ENCODE assay signal across 9 cellular contexts in the genomic region with DNA sequence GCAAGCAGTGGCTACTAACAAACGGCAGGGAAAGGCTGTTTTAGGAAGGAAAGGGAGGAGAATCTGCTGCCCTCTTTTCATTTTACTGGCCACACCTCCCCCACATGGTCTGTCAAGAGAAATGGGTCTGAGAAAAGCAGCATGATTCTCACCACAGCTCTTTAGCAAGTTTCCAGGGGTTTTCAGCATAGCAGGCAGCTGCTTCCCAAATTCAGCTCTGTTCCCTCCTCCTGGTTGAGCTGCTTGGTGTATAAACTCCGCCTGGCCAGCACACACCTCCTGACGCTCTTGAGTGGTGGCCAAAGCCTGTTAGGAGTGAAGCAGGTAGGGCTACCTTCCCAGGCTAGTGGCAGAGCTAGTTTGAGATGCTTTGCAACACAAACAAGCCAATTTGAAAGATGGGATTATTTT.
DNase-seq lines count a peak whose midpoint lies in the region; ATAC-seq and TF ChIP-seq lines count a peak whose summit lies in the region.
"Had no signal": no experiment of that assay in that cellular context is flagged by ENCODE, and none has a peak within 500 bp of the region (broad histone marks: within the 10 kb centered on the region; RNA-seq: fewer than 3 reads in every experiment).

No MANE protein-coding gene starts in this region.

- H2AFZ ChIP-seq in PC-3 (ENCODE audit: low read length) (peak overlapping the region; percentile 70), parathyroid adenoma (peak overlapping the region; percentile 67)

- ATAC-seq in PC-3 (peak; percentile 43), gastroesophageal sphincter (peak; percentile 42)

- H3K27ac ChIP-seq in PC-3 (ENCODE audit: low read length) (no peak overlapping the region), gastroesophageal sphincter (peak overlapping the region; percentile 22 to 62 (median 42)), parathyroid adenoma (peak overlapping the region; percentile 50)
- H3K27ac ChIP-seq: KMS-11 had no signal

- H3K36me3 ChIP-seq in PC-3 (ENCODE audit: low read depth, low read length) (no peaks in the 10 kb centered on the region), gastroesophageal sphincter (no peaks in the 10 kb centered on the region), parathyroid adenoma (ENCODE audit: control insufficient read depth, insufficient read depth, low read length) (no peaks in the 10 kb centered on the region)

- intact Hi-C loops in PC-3 (cut with micrococcal nuclease): loop anchor here (1.0 kb wide), 1 partner anchor 431 kb away; no protein-coding TSS in a partner anchor
- intact Hi-C loops in activated CD4-positive, alpha-beta memory T cell treated with anti-CD3 and anti-CD28 coated beads for 36 hours (cut with micrococcal nuclease): loop anchor here (1.0 to 10.0 kb wide), 2 partner anchors 431 to 860 kb away; no protein-coding TSS in a partner anchor

- H3K27me3 ChIP-seq in PC-3 (ENCODE audit: low read length): peaks cover 5% of the 10 kb centered on the region; the same call in 1 of the 2 replicates
- H3K27me3 ChIP-seq in gastroesophageal sphincter: no peaks in the 10 kb centered on the region
- no peaks in the 10 kb centered on the region for H3K27me3 ChIP-seq in parathyroid adenoma (ENCODE audit: control insufficient read depth, insufficient read depth, low read length)

- TF ChIP-seq CTCF in PC-3 (conservative IDR thresholded peaks at IDR 0.05; ENCODE audit: low read depth, low read length): no peak
- peak in 1 of 4 experiments; percentile 22 for TF ChIP-seq CTCF in gastroesophageal sphincter (IDR thresholded peaks at IDR 0.05)
- TF ChIP-seq CTCF in parathyroid adenoma (IDR thresholded peaks at IDR 0.05): no peak

- no peaks in the 10 kb centered on the region for H3K9me3 Mint-ChIP-seq in activated CD4-positive, alpha-beta memory T cell treated with anti-CD3 and anti-CD28 coated beads for 36 hours

- WGBS in gastroesophageal sphincter (ENCODE audit: low coverage in 1 of 2), 2 donors: 0% methylated on average over 1 to 3 of the region's 3 CpGs

- DNase-seq in DMS53 treated with DMSO at 0.1 percent for 48 hours (lab: John Stamatoyannopoulos, UW; ENCODE audit: unreplicated experiment) (peak; percentile 32), PC-3 (peak; percentile 29), NCI-H1092 (lab: John Stamatoyannopoulos, UW) (no peak), NCI-H1048 (lab: John Stamatoyannopoulos, UW) (no peak), H4 (ENCODE audit: low spot score) (no peak)
- DNase-seq in activated CD4-positive, alpha-beta memory T cell treated with anti-CD3 and anti-CD28 coated beads for 36 hours: no peak

- H3K27me3 Mint-ChIP-seq in activated CD4-positive, alpha-beta memory T cell treated with anti-CD3 and anti-CD28 coated beads for 36 hours: peaks cover 8% of the 10 kb centered on the region

- H3K9me3 ChIP-seq in PC-3 (ENCODE audit: low read length) (no peaks in the 10 kb centered on the region), gastroesophageal sphincter (no peaks in the 10 kb centered on the region), parathyroid adenoma (ENCODE audit: control insufficient read depth, low read length) (no peaks in the 10 kb centered on the region)

- peaks cover 7% of the 10 kb centered on the region for H3K4me1 Mint-ChIP-seq in activated CD4-positive, alpha-beta memory T cell treated with anti-CD3 and anti-CD28 coated beads for 36 hours (ENCODE audit: low read depth)

- H3K9me2 ChIP-seq in PC-3 (replicated peaks; ENCODE audit: low read length): no peaks in the 10 kb centered on the region

- no peak overlapping the region for H3K9ac ChIP-seq in PC-3 (ENCODE audit: low read length)
- H3K9ac ChIP-seq in parathyroid adenoma: no peak overlapping the region
- H3K9ac ChIP-seq: KMS-11 had no signal

- no peaks in the 10 kb centered on the region for H3F3A ChIP-seq in PC-3 (ENCODE audit: low read length, unreplicated experiment)

- CTCF ChIA-PET in PC-3 (lab: Charles Lee): interaction anchor here (2.0 kb wide), 1 partner anchor 432 kb away, joined by 15 read pairs; no protein-coding TSS in a partner anchor
- CTCF ChIA-PET in activated CD4-positive, alpha-beta memory T cell treated with anti-CD3 and anti-CD28 coated beads for 36 hours (lab: Charles Lee): interaction anchor here (1.8 kb wide), 1 partner anchor 432 kb away, joined by 9 read pairs; no protein-coding TSS in a partner anchor

- H3K4me3 Mint-ChIP-seq in activated CD4-positive, alpha-beta memory T cell treated with anti-CD3 and anti-CD28 coated beads for 36 hours: no peak overlapping the region

- peak overlapping the region; percentile 68; the same call in 1 of the 2 replicates for H3K4me3 ChIP-seq in PC-3 (ENCODE audit: low read length)
- H3K4me3 ChIP-seq in gastroesophageal sphincter: peak overlapping the region; percentile 39 to 42
- peak overlapping the region; percentile 53 for H3K4me3 ChIP-seq in parathyroid adenoma (ENCODE audit: low read depth, low read length)

- POLR2A ChIA-PET in PC-3 (lab: Charles Lee; ENCODE audit: unreplicated experiment): no interaction called here
- POLR2A ChIA-PET in activated CD4-positive, alpha-beta memory T cell treated with anti-CD3 and anti-CD28 coated beads for 36 hours (lab: Charles Lee): no interaction called here

- H3K79me2 ChIP-seq in PC-3 (ENCODE audit: low read length) (no peaks in the 10 kb centered on the region), parathyroid adenoma (no peaks in the 10 kb centered on the region)

- no peaks in the 10 kb centered on the region for H4K20me1 ChIP-seq in PC-3 (ENCODE audit: low read length)

- no peak for TF ChIP-seq POLR2A in gastroesophageal sphincter (IDR thresholded peaks at IDR 0.05)

- no peak overlapping the region for H3K27ac Mint-ChIP-seq in activated CD4-positive, alpha-beta memory T cell treated with anti-CD3 and anti-CD28 coated beads for 36 hours

- H3K4me1 ChIP-seq in PC-3 (ENCODE audit: insufficient read depth, low read length) (no peaks in the 10 kb centered on the region), gastroesophageal sphincter (peaks cover 0 to 26% (median 5%) of the 10 kb centered on the region in 3 donors), parathyroid adenoma (no peaks in the 10 kb centered on the region)

- TF ChIP-seq EP300 in gastroesophageal sphincter (IDR thresholded peaks at IDR 0.05): no peak

- peak overlapping the region; percentile 85 for H3K4me2 ChIP-seq in PC-3 (ENCODE audit: low read length)
- peak overlapping the region; percentile 73 for H3K4me2 ChIP-seq in parathyroid adenoma (ENCODE audit: low read length)
- H3K4me2 ChIP-seq: KMS-11 had no signal

- no TSS peak for BruUV-seq in PC-3 (replicated peaks; lab: Mats Ljungman, UMichigan)

- H3K36me3 Mint-ChIP-seq in activated CD4-positive, alpha-beta memory T cell treated with anti-CD3 and anti-CD28 coated beads for 36 hours: no peaks in the 10 kb centered on the region

Comparison
In these comparisons a context has a peak if more than half of its experiments do, and no peak if none do; other contexts are left out.
1. DNase-seq: peak in DMS53 treated with DMSO at 0.1 percent for 48 hours (single experiment) and PC-3 (single experiment); none in NCI-H1092 (single experiment), activated CD4-positive, alpha-beta memory T cell treated with anti-CD3 and anti-CD28 coated beads for 36 hours (single experiment), NCI-H1048 (single experiment) and H4 (single experiment).
2. Peak in every context shown above with its lines, with median percentiles within 50 percentile points of each other: H3K4me3 ChIP-seq.